Comparison of ENCODE assay signal across 23 cellular contexts in genomic region chr2:120863173-120863545, GRCh38.
A peak's percentile ranks its signal among the peaks of the same experiment; 100 is the strongest.
DNase-seq lines count a peak whose midpoint lies in the region; ATAC-seq and TF ChIP-seq lines count a peak whose summit lies in the region.
"Had no signal": no experiment of that assay in that cellular context is flagged by ENCODE, and none has a peak within 500 bp of the region (broad histone marks: within the 10 kb centered on the region; RNA-seq: fewer than 3 reads in every experiment).

No MANE protein-coding gene starts in this region.

- no peak overlapping the region for H3K4me3 Mint-ChIP-seq in CD14-positive monocyte
- H3K4me3 Mint-ChIP-seq: activated CD4-positive, alpha-beta T cell treated with anti-CD3 and anti-CD28 coated beads, Interleukin-2, amount 10 ng/mL, durations not matched to agents 24 days and 14 days; activated T-cell treated with anti-CD3 and anti-CD28 coated beads, Interleukin-2, amount 50 U/mL, for 24 hours; naive thymus-derived CD8-positive, alpha-beta T cell had no signal

- TF ChIP-seq CTCF in fibroblast of villous mesenchyme (IDR thresholded peaks at IDR 0.05; ENCODE audit: insufficient read depth, low read depth, low read length) (no peak), osteoblast (IDR thresholded peaks at IDR 0.05; ENCODE audit: extremely low read depth, low read depth, low read length) (no peak), esophagus squamous epithelium (IDR thresholded peaks at IDR 0.05) (no peak), CD14-positive monocyte (IDR thresholded peaks at IDR 0.05) (no peak)

- intact Hi-C loops in esophagus squamous epithelium (cut with DNase I) (no loop called here), CD14-positive monocyte (cut with micrococcal nuclease) (no loop called here)

- H2AFZ ChIP-seq in osteoblast (ENCODE audit: low read length) = no peak overlapping the region

- H3K4me3 ChIP-seq in fibroblast of villous mesenchyme (ENCODE audit: low read depth, low read length) = no peak overlapping the region
- no peak overlapping the region for H3K4me3 ChIP-seq in osteoblast (ENCODE audit: insufficient read depth, low read length)
- no peak overlapping the region for H3K4me3 ChIP-seq in esophagus squamous epithelium

- DNase-seq in COLO829 (ENCODE audit: low spot score) = peak; percentile 12
- peak; percentile 33 for DNase-seq in NCI-H226
- peak; percentile 67 for DNase-seq in fibroblast of villous mesenchyme (ENCODE audit: low read depth)
- DNase-seq in osteoblast (ENCODE audit: insufficient read length, low spot score, missing footprints) = peak; percentile 47
- DNase-seq in esophagus squamous epithelium (lab: John Stamatoyannopoulos, UW) = no peak
- no peak for DNase-seq in NCI-H2171 treated with DMSO at 0.1 percent for 48 hours (lab: John Stamatoyannopoulos, UW)
- no peak for DNase-seq in CD14-positive monocyte (ENCODE audit: low spot score)
- DNase-seq: activated CD4-positive, alpha-beta T cell treated with anti-CD3 and anti-CD28 coated beads, Interleukin-2, amount 10 ng/mL, durations not matched to agents 24 days and 14 days; activated T-cell treated with anti-CD3 and anti-CD28 coated beads, Interleukin-2, amount 50 U/mL, for 24 hours; effector CD4-positive, alpha-beta T cell; naive thymus-derived CD8-positive, alpha-beta T cell; NCI-H1417 treated with DMSO at 0.1 percent for 48 hours; NCI-H510A treated with DMSO at 0.1 percent for 48 hours; SIG-M5; stimulated activated CD4-positive, alpha-beta T cell treated with anti-CD3 and anti-CD28 coated beads, Interleukin-4, amount 100 ng/mL, for 1 hour; SW 1271; T-helper 9 cell had no signal

- H3K4me2 ChIP-seq in osteoblast (ENCODE audit: insufficient read depth, low read length) = no peak overlapping the region
- H3K4me2 ChIP-seq: KMS-11 had no signal

- peaks cover 24 to 30% (median 26%) of the 10 kb centered on the region in 3 donors for H3K27me3 Mint-ChIP-seq in CD14-positive monocyte (ENCODE audit: low read depth in 3 of 3)
- H3K27me3 Mint-ChIP-seq: brain had no signal

- no peaks in the 10 kb centered on the region for H3K36me3 ChIP-seq in osteoblast (ENCODE audit: insufficient read depth, low read length)
- H3K36me3 ChIP-seq in esophagus squamous epithelium = no peaks in the 10 kb centered on the region

- no peak for TF ChIP-seq POLR2A in esophagus squamous epithelium (IDR thresholded peaks at IDR 0.05)

- H4K20me1 ChIP-seq in osteoblast (ENCODE audit: insufficient read depth, low read length) = peaks cover 12% of the 10 kb centered on the region

- whole genome bisulfite sequencing in esophagus squamous epithelium, 2 donors = 58 to 82% methylated on average over 5 to 6 of the region's 9 CpGs

- H3K4me1 ChIP-seq in osteoblast (ENCODE audit: insufficient read depth, low read length) (peaks cover 57% of the 10 kb centered on the region), esophagus squamous epithelium (peaks cover 15 to 28% (median 16%) of the 10 kb centered on the region in 3 donors)

- no peaks in the 10 kb centered on the region for H3K36me3 Mint-ChIP-seq in CD14-positive monocyte
- H3K36me3 Mint-ChIP-seq: brain; naive thymus-derived CD8-positive, alpha-beta T cell had no signal

- peaks cover 43% of the 10 kb centered on the region for H3K79me2 ChIP-seq in osteoblast (ENCODE audit: insufficient read depth, low read length)

- no peaks in the 10 kb centered on the region for H3K4me1 Mint-ChIP-seq in CD14-positive monocyte
- H3K4me1 Mint-ChIP-seq: activated CD4-positive, alpha-beta T cell treated with anti-CD3 and anti-CD28 coated beads, Interleukin-2, amount 10 ng/mL, durations not matched to agents 24 days and 14 days had no signal

- peaks cover 0 to 4% (median 0%) of the 10 kb centered on the region in 7 donors for H3K9me3 Mint-ChIP-seq in CD14-positive monocyte
- H3K9me3 Mint-ChIP-seq: activated CD4-positive, alpha-beta T cell treated with anti-CD3 and anti-CD28 coated beads, Interleukin-2, amount 10 ng/mL, durations not matched to agents 24 days and 14 days; activated T-cell treated with anti-CD3 and anti-CD28 coated beads, Interleukin-2, amount 50 U/mL, for 24 hours had no signal

- H3K27me3 ChIP-seq in osteoblast (ENCODE audit: insufficient read depth, low read length) (no peaks in the 10 kb centered on the region), esophagus squamous epithelium (peaks cover 0 to 42% (median 0%) of the 10 kb centered on the region in 4 donors)

- H3K27ac ChIP-seq in osteoblast (ENCODE audit: low read depth, low read length) (peak overlapping the region; percentile 63), esophagus squamous epithelium (peak overlapping the region in 2 of 4 donors; percentile 36 to 40)
- H3K27ac ChIP-seq: C4-2B, epithelial cell of prostate, KMS-11, VCaP had no signal

- H3K9me3 ChIP-seq in osteoblast (ENCODE audit: low read depth, low read length) = no peaks in the 10 kb centered on the region
- H3K9me3 ChIP-seq in esophagus squamous epithelium = no peaks in the 10 kb centered on the region

- ATAC-seq in GM21447 (IDR thresholded peaks at IDR 0.05; ENCODE audit: unreplicated experiment) = no peak
- ATAC-seq: naive thymus-derived CD8-positive, alpha-beta T cell had no signal

- no peak overlapping the region for H3K27ac Mint-ChIP-seq in CD14-positive monocyte
- H3K27ac Mint-ChIP-seq: activated CD4-positive, alpha-beta T cell treated with anti-CD3 and anti-CD28 coated beads, Interleukin-2, amount 10 ng/mL, durations not matched to agents 24 days and 14 days; activated T-cell treated with anti-CD3 and anti-CD28 coated beads, Interleukin-2, amount 50 U/mL, for 24 hours; naive thymus-derived CD8-positive, alpha-beta T cell had no signal

Comparison
In these comparisons a context has a peak if more than half of its experiments do, and no peak if none do; other contexts are left out.
1. DNase-seq: peak in COLO829 (single experiment), NCI-H226 (single experiment), fibroblast of villous mesenchyme (single experiment) and osteoblast (single experiment); none in esophagus squamous epithelium (single experiment), NCI-H2171 treated with DMSO at 0.1 percent for 48 hours (single experiment) and CD14-positive monocyte (single experiment).